7 cellular contexts compared by ENCODE assay signal in genomic region chr1:196651637-196652215, GRCh38. TPM values are rescaled to one million over a fixed set of nuclear protein-coding genes. Genes with fewer than 3 reads are reported as not detected.
DNase-seq lines count a peak whose midpoint lies in the region; FAIRE-seq and TF ChIP-seq lines count a peak whose summit lies in the region.

TSS of gene CFH (plus strand) at chr1:196652043. CDS start at chr1:196652118, 75 bp downstream.

- peak within 1 kb of the TSS; percentile 20 for H3K4me2 ChIP-seq in keratinocyte (ENCODE audit: control insufficient read depth, extremely low read depth, insufficient read depth, low read depth, low read length)

- H3K9me1 ChIP-seq in keratinocyte (ENCODE audit: control insufficient read depth, extremely low read depth, insufficient read depth, low read length) = no peaks in the 10 kb centered on the region

- H3K4me1 ChIP-seq in keratinocyte (ENCODE audit: control insufficient read depth, extremely low read depth, insufficient read depth, low read length) (peaks cover 2% of the 10 kb centered on the region), tibial nerve (peaks cover 0 to 8% (median 6%) of the 10 kb centered on the region in 4 donors)

- no peak within 1 kb of the TSS for H3K27ac ChIP-seq in keratinocyte (ENCODE audit: control insufficient read depth, insufficient read depth, low read length)
- peak within 1 kb of the TSS in 3 of 4 donors; percentile 15 to 74 (median 58) for H3K27ac ChIP-seq in tibial nerve

- H3K9ac ChIP-seq in keratinocyte (ENCODE audit: control insufficient read depth, extremely low read depth, insufficient read depth, low read length) = no peak within 1 kb of the TSS

- peak; percentile 41 to 56 for TF ChIP-seq POLR2A in tibial nerve (IDR thresholded peaks at IDR 0.05)

- H3K36me3 ChIP-seq in keratinocyte (ENCODE audit: control insufficient read depth in 2 of 2, extremely low read depth in 1 of 2, insufficient read depth in 2 of 2, low read length in 2 of 2) (no peaks in the 10 kb centered on the region), tibial nerve (no peaks in the 10 kb centered on the region)

- TF ChIP-seq EP300 in tibial nerve (IDR thresholded peaks at IDR 0.05) = peak in 1 of 2 donors; percentile 85

- dilution Hi-C loops in keratinocyte (cut with MboI; ENCODE audit: extremely low pct_ligation_motif_present, low sequenced_read_pairs) = loop anchor here (25.0 kb wide), 1 partner anchor 314 kb away; no protein-coding TSS in a partner anchor

- H2AFZ ChIP-seq in keratinocyte (ENCODE audit: control insufficient read depth, low read length) = peak within 1 kb of the TSS; percentile 27

- H3K9me3 ChIP-seq in keratinocyte (ENCODE audit: control insufficient read depth, low read depth, low read length) (no peaks in the 10 kb centered on the region), tibial nerve (no peaks in the 10 kb centered on the region)

- DNase-seq in M059J (ENCODE audit: low read depth) = peak; percentile 84
- DNase-seq in amniotic epithelial cell (ENCODE audit: low read depth) = peak; percentile 95
- no peak for DNase-seq in keratinocyte (ENCODE audit: low read depth, low spot score)
- DNase-seq in tibial nerve (ENCODE audit: low spot score in 2 of 2) = peak in 1 of 2 donors; percentile 49
- no peak for DNase-seq in GM20000 (ENCODE audit: low spot score)
- no peak for DNase-seq in C1 segment of cervical spinal cord (lab: John Stamatoyannopoulos, UW)
- DNase-seq in activated effector memory CD4-positive, alpha-beta T cell treated with Interleukin-2 at 50 U/mL for 16 hours = no peak

- TF ChIP-seq CTCF in keratinocyte (optimal IDR thresholded peaks at IDR 0.05 in 1 of 3, IDR thresholded peaks at IDR 0.05 in 1 of 3, conservative IDR thresholded peaks at IDR 0.05 in 1 of 3; ENCODE audit: extremely low read depth in 1 of 3, insufficient read depth in 2 of 3, low read length in 3 of 3) (no peak), tibial nerve (IDR thresholded peaks at IDR 0.05) (no peak), GM20000 (IDR thresholded peaks at IDR 0.05; ENCODE audit: extremely low read depth, missing control alignments) (no peak)

- 4 to 5% methylated on average over 5 of the region's 5 CpGs for WGBS in tibial nerve, 2 donors

- no peaks in the 10 kb centered on the region for H3K27me3 ChIP-seq in keratinocyte (ENCODE audit: control insufficient read depth, extremely low read depth, insufficient read depth, low read length)
- H3K27me3 ChIP-seq in tibial nerve = no peaks in the 10 kb centered on the region

- FAIRE-seq in keratinocyte (lab: Jason Lieb, UNC) = peak; percentile 43

- H3K4me3 ChIP-seq in keratinocyte (ENCODE audit: control insufficient read depth in 2 of 3, extremely low read depth in 1 of 3, insufficient read depth in 2 of 3, low read depth in 1 of 3, low read length in 3 of 3) = peak within 1 kb of the TSS in 1 of 3 experiments; percentile 13
- H3K4me3 ChIP-seq in tibial nerve = peak within 1 kb of the TSS; percentile 8 to 43 (median 15)

- no peaks in the 10 kb centered on the region for H4K20me1 ChIP-seq in keratinocyte (ENCODE audit: control insufficient read depth, extremely low read depth, insufficient read depth, low read length)

- H3K79me2 ChIP-seq in keratinocyte (ENCODE audit: control insufficient read depth, insufficient read depth, low read length) = no peaks in the 10 kb centered on the region

RNA-seq across cellular contexts. Expression of gene CFH, which starts in this region (rescaled TPM):
- total RNA-seq in M059J (2014; rRNA removed; shearing (Covaris generic)) = 58.0 and 76.5 TPM in 2 replicates
- polyA plus RNA-seq in keratinocyte = 1.7 to 7.4 TPM (median 3.7 TPM) in 3 replicates
- polyA plus RNA-seq in keratinocyte (2011; ENCODE audit: low read depth) = 0.16 TPM
- polyA plus RNA-seq in keratinocyte (2011; cell fraction: cytosol; rRNA removed) = 0.79 and 1.2 TPM in 2 replicates
- polyA plus RNA-seq in keratinocyte (2011; cell fraction: nucleus; rRNA removed) = 5.7 and 5.8 TPM in 2 replicates
- polyA plus RNA-seq in keratinocyte (2012; ENCODE audit: low replicate concordance) = 1.2 TPM in 1 of 2 replicates, not detected in the other
- 3.3 to 3.7 TPM in 2 of 3 replicates, not detected in the other for polyA minus RNA-seq in keratinocyte
- polyA minus RNA-seq in keratinocyte (2011; cell fraction: cytosol; rRNA and poly(A)+ RNA removed) = 2.3 TPM
- 2.7 and 7.9 TPM in 2 replicates for polyA minus RNA-seq in keratinocyte (2011; cell fraction: nucleus; rRNA and poly(A)+ RNA removed)
- 100 to 1,000 TPM; 164 to 268 (median 248) TPM for total RNA-seq in tibial nerve

Comparison
In these comparisons a context has a peak if more than half of its experiments do, and no peak if none do; other contexts are left out.
1. DNase-seq: peak in M059J (single experiment) and amniotic epithelial cell (single experiment); none in keratinocyte (single experiment), GM20000 (single experiment), C1 segment of cervical spinal cord (0 of 14) and activated effector memory CD4-positive, alpha-beta T cell treated with Interleukin-2 at 50 U/mL for 16 hours (single experiment).